ENCODE assay signal across 13 cellular contexts in the genomic region with DNA sequence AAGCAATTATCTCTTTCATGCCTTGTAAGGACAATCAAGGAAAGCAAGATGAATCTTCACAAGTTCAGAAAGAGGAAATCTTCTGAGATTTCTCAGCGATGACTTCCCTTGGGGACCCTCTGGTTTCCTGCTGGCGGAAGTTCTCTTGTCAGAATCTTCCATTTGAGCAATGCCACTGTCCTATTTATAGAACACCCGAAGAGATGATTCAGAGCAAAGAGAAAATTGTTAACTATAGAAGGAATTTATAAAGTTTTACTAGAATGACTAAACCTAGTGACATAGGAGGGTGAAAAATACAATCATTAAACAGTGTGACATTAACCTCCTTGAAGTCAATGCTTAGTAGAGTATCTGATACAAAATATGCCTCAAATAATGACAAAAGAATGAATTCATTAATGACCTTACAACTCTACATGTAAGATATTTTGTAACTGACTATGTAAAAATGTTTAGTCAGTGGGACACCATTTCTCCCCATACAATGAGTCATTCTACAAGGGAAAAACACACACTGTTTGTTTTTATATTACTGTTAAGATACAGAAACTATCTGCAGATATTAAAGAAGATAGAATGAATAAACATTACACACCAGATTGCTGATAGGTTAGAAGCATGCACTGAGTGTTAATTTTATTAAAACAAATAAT.
A peak's percentile ranks its signal among the peaks of the same experiment; 100 is the strongest.
DNase-seq lines count a peak whose midpoint lies in the region; ATAC-seq and TF ChIP-seq lines count a peak whose summit lies in the region.
"Had no signal": no experiment of that assay in that cellular context is flagged by ENCODE, and none has a peak within 500 bp of the region (broad histone marks: within the 10 kb centered on the region; RNA-seq: fewer than 3 reads in every experiment).

No MANE protein-coding gene starts in this region.

- ATAC-seq in GM21447 (IDR thresholded peaks at IDR 0.05; ENCODE audit: unreplicated experiment): peak; percentile 89
- peak; percentile 97 for ATAC-seq in HG03378 (IDR thresholded peaks at IDR 0.05; ENCODE audit: unreplicated experiment)
- peak; percentile 84 for ATAC-seq in activated B cell treated with CpG ODN at 0.5 μM for 24 hours (ENCODE audit: low read depth)
- ATAC-seq in upper lobe of left lung (ENCODE audit: low FRiP score in 2 of 2): no peak
- ATAC-seq in left lung: no peak
- ATAC-seq in left ventricle myocardium superior: no peak
- no peak for ATAC-seq in HG02798 (IDR thresholded peaks at IDR 0.05; ENCODE audit: poor library complexity, unreplicated experiment)
- ATAC-seq: activated naive CD8-positive, alpha-beta T cell treated with anti-CD3 and anti-CD28 coated beads, Interleukin-2, amount 50 U/mL, for 24 hours; HepG2; stimulated activated effector memory CD8-positive, alpha-beta T cell treated with anti-CD3 and anti-CD28 coated beads, Interleukin-12 subunit alpha, Interleukin-12 subunit beta, amount 100 ng/mL, for 72 hours had no signal

- TF ChIP-seq CTCF in activated B cell treated with CpG ODN at 0.5 μM for 24 hours (IDR thresholded peaks at IDR 0.05) (no peak), upper lobe of left lung (IDR thresholded peaks at IDR 0.05) (no peak), left lung (IDR thresholded peaks at IDR 0.05) (no peak)

- no peaks in the 10 kb centered on the region for H3K36me3 Mint-ChIP-seq in activated B cell treated with CpG ODN at 0.5 μM for 24 hours (ENCODE audit: low read depth)
- H3K36me3 Mint-ChIP-seq: stimulated activated effector memory CD8-positive, alpha-beta T cell treated with anti-CD3 and anti-CD28 coated beads, Interleukin-12 subunit alpha, Interleukin-12 subunit beta, amount 100 ng/mL, for 72 hours had no signal

- H3K9me3 ChIP-seq in upper lobe of left lung (no peaks in the 10 kb centered on the region), left lung (peaks cover 0 to 3% of the 10 kb centered on the region in 2 donors)
- H3K9me3 ChIP-seq: sigmoid colon had no signal

- no peaks in the 10 kb centered on the region for H3K27me3 ChIP-seq in upper lobe of left lung
- no peaks in the 10 kb centered on the region for H3K27me3 ChIP-seq in left lung
- H3K27me3 ChIP-seq: sigmoid colon had no signal

- H3K27ac Mint-ChIP-seq in activated B cell treated with CpG ODN at 0.5 μM for 24 hours: no peak overlapping the region
- H3K27ac Mint-ChIP-seq: activated naive CD8-positive, alpha-beta T cell treated with anti-CD3 and anti-CD28 coated beads, Interleukin-2, amount 50 U/mL, for 24 hours; stimulated activated effector memory CD8-positive, alpha-beta T cell treated with anti-CD3 and anti-CD28 coated beads, Interleukin-12 subunit alpha, Interleukin-12 subunit beta, amount 100 ng/mL, for 72 hours had no signal

- H3K36me3 ChIP-seq in upper lobe of left lung (no peaks in the 10 kb centered on the region), left lung (no peaks in the 10 kb centered on the region)
- H3K36me3 ChIP-seq: sigmoid colon had no signal

- peak overlapping the region; percentile 44 for H3K4me3 Mint-ChIP-seq in activated B cell treated with CpG ODN at 0.5 μM for 24 hours
- H3K4me3 Mint-ChIP-seq: activated naive CD8-positive, alpha-beta T cell treated with anti-CD3 and anti-CD28 coated beads, Interleukin-2, amount 50 U/mL, for 24 hours; stimulated activated effector memory CD8-positive, alpha-beta T cell treated with anti-CD3 and anti-CD28 coated beads, Interleukin-12 subunit alpha, Interleukin-12 subunit beta, amount 100 ng/mL, for 72 hours had no signal

- POLR2A ChIA-PET in activated B cell treated with CpG ODN at 0.5 μM for 24 hours (lab: Charles Lee): no interaction called here

- intact Hi-C loops in activated B cell treated with CpG ODN at 0.5 μM for 24 hours (cut with micrococcal nuclease) (loop anchor here (2.0 kb wide), 1 partner anchor 25 kb away; no protein-coding TSS in a partner anchor), left lung (cut with DNase I) (no loop called here), left ventricle myocardium superior (cut with micrococcal nuclease) (no loop called here)

- CTCF ChIA-PET in activated B cell treated with CpG ODN at 0.5 μM for 24 hours (lab: Charles Lee): no interaction called here

- H3K4me3 ChIP-seq in upper lobe of left lung: no peak overlapping the region
- no peak overlapping the region for H3K4me3 ChIP-seq in left lung
- H3K4me3 ChIP-seq: sigmoid colon had no signal

- no peak for TF ChIP-seq POLR2A in upper lobe of left lung (IDR thresholded peaks at IDR 0.05)

- peak; percentile 41 for DNase-seq in COLO829 (ENCODE audit: low spot score)
- no peak for DNase-seq in activated B cell treated with CpG ODN at 0.5 μM for 24 hours
- no peak for DNase-seq in upper lobe of left lung
- DNase-seq in left lung: no peak
- DNase-seq in left ventricle myocardium superior: no peak
- DNase-seq: activated naive CD8-positive, alpha-beta T cell treated with anti-CD3 and anti-CD28 coated beads, Interleukin-2, amount 50 U/mL, for 24 hours; NCI-H82; sigmoid colon had no signal

- H3K4me1 Mint-ChIP-seq in activated B cell treated with CpG ODN at 0.5 μM for 24 hours: peaks cover 14% of the 10 kb centered on the region
- H3K4me1 Mint-ChIP-seq: activated naive CD8-positive, alpha-beta T cell treated with anti-CD3 and anti-CD28 coated beads, Interleukin-2, amount 50 U/mL, for 24 hours; stimulated activated effector memory CD8-positive, alpha-beta T cell treated with anti-CD3 and anti-CD28 coated beads, Interleukin-12 subunit alpha, Interleukin-12 subunit beta, amount 100 ng/mL, for 72 hours had no signal

- no peaks in the 10 kb centered on the region for H3K4me1 ChIP-seq in upper lobe of left lung
- no peaks in the 10 kb centered on the region for H3K4me1 ChIP-seq in left lung
- H3K4me1 ChIP-seq: sigmoid colon had no signal

- no peaks in the 10 kb centered on the region for H3K9me3 Mint-ChIP-seq in activated B cell treated with CpG ODN at 0.5 μM for 24 hours

- H3K27ac ChIP-seq in upper lobe of left lung (no peak overlapping the region), left lung (no peak overlapping the region)
- H3K27ac ChIP-seq: sigmoid colon had no signal

- TF ChIP-seq EP300 in upper lobe of left lung (IDR thresholded peaks at IDR 0.05): no peak

- 31 to 33% methylated on average over 3 of the region's 3 CpGs for WGBS in upper lobe of left lung, 2 donors

- H3K27me3 Mint-ChIP-seq in activated B cell treated with CpG ODN at 0.5 μM for 24 hours: no peaks in the 10 kb centered on the region
- H3K27me3 Mint-ChIP-seq: activated naive CD8-positive, alpha-beta T cell treated with anti-CD3 and anti-CD28 coated beads, Interleukin-2, amount 50 U/mL, for 24 hours had no signal

Comparison
In these comparisons a context has a peak if more than half of its experiments do, and no peak if none do; other contexts are left out.
1. ATAC-seq: peak in GM21447 (single experiment), HG03378 (single experiment) and activated B cell treated with CpG ODN at 0.5 μM for 24 hours (single experiment); none in upper lobe of left lung (0 of 2), left lung (single experiment), left ventricle myocardium superior (single experiment) and HG02798 (single experiment).